In genomic region chr4:93764647-93765246, GRCh38 we compare ENCODE assay signal across 8 cellular contexts.
DNase-seq lines count a peak whose midpoint lies in the region; ATAC-seq and TF ChIP-seq lines count a peak whose summit lies in the region.

No MANE protein-coding gene starts in this region.

- CTCF ChIA-PET in T-cell (lab: Charles Lee), result no interaction called here

- DNase-seq in COLO668 (lab: John Stamatoyannopoulos, UW; ENCODE audit: unreplicated experiment), result peak; percentile 6
- peak; percentile 14 for DNase-seq in NCI-H748 treated with DMSO at 0.1 percent for 48 hours (lab: John Stamatoyannopoulos, UW)
- peak; percentile 67 for DNase-seq in choroid plexus epithelial cell (ENCODE audit: low read depth)
- DNase-seq in middle frontal gyrus (ENCODE audit: extremely low spot score, low spot score), result peak; percentile 56
- DNase-seq in natural killer cell, result no peak
- DNase-seq in T-cell, result no peak

- H3K4me3 ChIP-seq in choroid plexus epithelial cell (ENCODE audit: low read depth, low read length), result no peak overlapping the region

- intact Hi-C loops in natural killer cell (cut with micrococcal nuclease), result no loop called here

- H3K36me3 Mint-ChIP-seq in natural killer cell (no peaks in the 10 kb centered on the region), T-cell (no peaks in the 10 kb centered on the region)

- H3K27me3 Mint-ChIP-seq in natural killer cell (ENCODE audit: low read depth in 2 of 2), result no peaks in the 10 kb centered on the region
- peaks cover 0 to 2% of the 10 kb centered on the region in 2 donors for H3K27me3 Mint-ChIP-seq in T-cell

- H3K4me3 Mint-ChIP-seq in natural killer cell (no peak overlapping the region), T-cell (no peak overlapping the region)

- peak; percentile 72 for TF ChIP-seq CTCF in choroid plexus epithelial cell (conservative IDR thresholded peaks at IDR 0.05; ENCODE audit: low read depth, low read length)
- TF ChIP-seq CTCF in natural killer cell (IDR thresholded peaks at IDR 0.05), result no peak

- H3K9me3 Mint-ChIP-seq in natural killer cell, result peaks cover 0 to 2% of the 10 kb centered on the region in 2 donors
- H3K9me3 Mint-ChIP-seq in T-cell, result no peaks in the 10 kb centered on the region

- POLR2A ChIA-PET in T-cell (lab: Charles Lee), result no interaction called here

- no peaks in the 10 kb centered on the region for H3K4me1 Mint-ChIP-seq in natural killer cell
- no peaks in the 10 kb centered on the region for H3K4me1 Mint-ChIP-seq in T-cell

- H3K27ac Mint-ChIP-seq in natural killer cell (no peak overlapping the region), T-cell (no peak overlapping the region)

- ATAC-seq in GM18868 (IDR thresholded peaks at IDR 0.05; ENCODE audit: unreplicated experiment) (peak; percentile 79), HG03159 (IDR thresholded peaks at IDR 0.05; ENCODE audit: unreplicated experiment) (peak; percentile 69), natural killer cell (no peak), T-cell (replicated peaks in 1 of 4) (no peak)

Comparison
In these comparisons a context has a peak if more than half of its experiments do, and no peak if none do; other contexts are left out.
1. DNase-seq: peak in COLO668 (single experiment), NCI-H748 treated with DMSO at 0.1 percent for 48 hours (single experiment), choroid plexus epithelial cell (single experiment) and middle frontal gyrus (single experiment); none in natural killer cell (single experiment) and T-cell (0 of 34).
2. ATAC-seq: peak in GM18868 (single experiment) and HG03159 (single experiment); none in natural killer cell (0 of 3) and T-cell (0 of 4).